In genomic region chr5:149035282-149035882, GRCh38 we compare ENCODE assay signal across 8 cellular contexts. TPM values are rescaled to one million over a fixed set of nuclear protein-coding genes. Genes with fewer than 3 reads are reported as not detected.
DNase-seq lines count a peak whose midpoint lies in the region; ATAC-seq and TF ChIP-seq lines count a peak whose summit lies in the region.

No MANE protein-coding gene starts in this region.

- H3K4me1 ChIP-seq in adrenal gland (replicated peaks in 1 of 2): no peaks in the 10 kb centered on the region

- H3K36me3 ChIP-seq in adrenal gland (replicated peaks in 1 of 2): no peaks in the 10 kb centered on the region

- ATAC-seq in HG02588 (IDR thresholded peaks at IDR 0.05; ENCODE audit: unreplicated experiment) (peak; percentile 91), T-helper 17 cell (peak; percentile 76), left ventricle myocardium superior (peak; percentile 90), sciatic nerve (peak; percentile 93), GM18519 (IDR thresholded peaks at IDR 0.05; ENCODE audit: low FRiP score, unreplicated experiment) (no peak)

- H3K27ac ChIP-seq in adrenal gland: no peak overlapping the region

- intact Hi-C loops in adrenal gland (cut with DNase I): loop anchor here in 1 of 2 donors (5.0 to 10.0 kb wide), 2 partner anchors 221 to 293 kb away; no protein-coding TSS in a partner anchor
- intact Hi-C loops in left ventricle myocardium superior (cut with micrococcal nuclease): loop anchor here (10.0 kb wide), 1 partner anchor 301 kb away; no protein-coding TSS in a partner anchor
- intact Hi-C loops in sciatic nerve (cut with DNase I): loop anchor here (5.0 to 10.0 kb wide), 2 partner anchors 79 to 298 kb away; no protein-coding TSS in a partner anchor

- H3K27ac Mint-ChIP-seq in T-helper 17 cell: peak overlapping the region; percentile 45

- WGBS in adrenal gland, 4 donors: 22 to 24% (median 22%) methylated on average over 9 of the region's 9 CpGs

- H3K4me1 Mint-ChIP-seq in T-helper 17 cell: peaks cover 27% of the 10 kb centered on the region

- peak; percentile 84 for TF ChIP-seq CTCF in GM12875 (IDR thresholded peaks at IDR 0.05; ENCODE audit: borderline replicate concordance, insufficient read depth, low read depth, low read length)
- peak; percentile 68 to 84 (median 76) for TF ChIP-seq CTCF in adrenal gland (IDR thresholded peaks at IDR 0.05)

- peak overlapping the region; percentile 41 for H3K4me3 Mint-ChIP-seq in T-helper 17 cell

- H3K4me3 ChIP-seq in GM12875 (ENCODE audit: low read depth, low read length) (no peak overlapping the region), adrenal gland (no peak overlapping the region)

- peaks cover 4% of the 10 kb centered on the region for H3K27me3 ChIP-seq in adrenal gland

- no peaks in the 10 kb centered on the region for H3K9me3 ChIP-seq in T-helper 17 cell (ENCODE audit: control insufficient read depth, low read length, poor library complexity, severe bottlenecking)
- H3K9me3 ChIP-seq in adrenal gland (replicated peaks in 1 of 3): no peaks in the 10 kb centered on the region

- H3K36me3 Mint-ChIP-seq in T-helper 17 cell (ENCODE audit: low read depth): no peaks in the 10 kb centered on the region

- TF ChIP-seq POLR2A in adrenal gland (IDR thresholded peaks at IDR 0.05): no peak

- peaks cover 37% of the 10 kb centered on the region for H3K27me3 Mint-ChIP-seq in T-helper 17 cell

- peak; percentile 51 for DNase-seq in NCI-H1105 treated with DMSO at 0.1 percent for 48 hours (lab: John Stamatoyannopoulos, UW)
- peak; percentile 34 to 54 (median 36) for DNase-seq in T-helper 17 cell
- DNase-seq in adrenal gland: peak; percentile 66 to 90 (median 76)
- peak; percentile 77 for DNase-seq in left ventricle myocardium superior
- DNase-seq in sciatic nerve (ENCODE audit: low spot score): peak; percentile 87

RNA-seq across cellular contexts. Expression of gene SH3TC2, which starts 27.5 kb away (rescaled TPM):
- total RNA-seq in T-helper 17 cell (1 to 10 TPM in 1 of 2 donors, under 1 TPM in 1; 0.72 to 5.6 TPM), adrenal gland (1 to 10 TPM in 1 of 8 donors, under 1 TPM in 7; 0.14 to 1.1 (median 0.55) TPM), left ventricle myocardium superior (15.7 TPM), sciatic nerve (59.1 TPM)
- polyA plus RNA-seq in adrenal gland: under 1 TPM; 0.24 to 0.40 (median 0.26) TPM

Comparison
In these comparisons a context has a peak if more than half of its experiments do, and no peak if none do; other contexts are left out.
1. DNase-seq: peak in every context shown above with its lines; median percentile 87 in sciatic nerve; 77 in left ventricle myocardium superior; 76 in adrenal gland; 51 in NCI-H1105 treated with DMSO at 0.1 percent for 48 hours; 36 in T-helper 17 cell.